In the genomic region with DNA sequence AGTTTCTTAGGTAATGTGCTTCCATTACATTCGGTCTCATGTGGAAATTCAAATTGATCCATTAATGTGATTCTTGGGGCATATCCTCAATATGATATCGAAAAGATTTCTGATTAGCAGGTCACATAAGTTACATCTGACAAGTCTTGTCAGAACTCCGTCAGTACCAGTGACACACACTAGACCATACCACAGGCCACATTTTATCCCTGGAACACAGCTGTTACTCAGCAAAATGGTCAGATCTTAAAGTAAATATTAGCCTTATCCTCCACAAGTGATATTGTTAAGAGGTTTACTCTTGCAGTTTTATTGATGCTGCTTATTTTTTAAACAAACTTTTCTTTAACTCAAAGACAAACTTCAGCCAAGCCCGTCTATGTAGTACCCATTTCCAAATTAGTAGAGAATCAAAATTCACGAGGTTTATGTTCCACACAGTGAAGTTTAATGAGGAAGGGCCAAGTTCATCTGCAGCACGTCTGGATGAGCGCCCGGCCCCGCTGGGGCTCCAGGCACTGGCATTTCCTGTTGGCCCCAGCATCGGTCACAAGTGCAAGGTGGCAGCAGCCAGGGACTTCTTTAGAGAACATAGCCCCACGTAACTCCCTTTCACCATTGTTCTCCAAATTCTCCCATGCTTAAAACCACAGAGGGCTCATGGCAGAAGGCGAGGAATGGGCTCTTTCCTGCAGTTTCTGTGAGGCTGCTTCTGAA, we compare ENCODE assay signal across 12 cellular contexts.
A peak's percentile ranks its signal among the peaks of the same experiment; 100 is the strongest.
DNase-seq lines count a peak whose midpoint lies in the region; ATAC-seq, FAIRE-seq and TF ChIP-seq lines count a peak whose summit lies in the region.
"Had no signal": no experiment of that assay in that cellular context is flagged by ENCODE, and none has a peak within 500 bp of the region (broad histone marks: within the 10 kb centered on the region; RNA-seq: fewer than 3 reads in every experiment).

No MANE protein-coding gene starts in this region.

- H3K9ac ChIP-seq in HepG2 (ENCODE audit: insufficient read depth, low read depth, low read length): no peak overlapping the region

- no peaks in the 10 kb centered on the region for H3K36me3 Mint-ChIP-seq in activated T-helper 17 cell treated with anti-CD3 and anti-CD28 coated beads, Interleukin-2, amount 50 U/mL, for 72 hours (ENCODE audit: low read depth)

- no peak overlapping the region for H3K4me2 ChIP-seq in HepG2 (ENCODE audit: low read depth, low read length)

- H3K27ac ChIP-seq in HepG2 (ENCODE audit: extremely low read length, insufficient read depth, low read length) (no peak overlapping the region), tibial artery (peak overlapping the region; percentile 87 to 91)

- no TSS peak for BruUV-seq in HepG2 (replicated peaks; lab: Mats Ljungman, UMichigan)

- WGBS in HepG2 (ENCODE audit: low lambda C conversion rate): 8% methylated on average over 11 of the region's 12 CpGs

- H3K27ac Mint-ChIP-seq in activated T-helper 17 cell treated with anti-CD3 and anti-CD28 coated beads, Interleukin-2, amount 50 U/mL, for 72 hours: no peak overlapping the region
- H3K27ac Mint-ChIP-seq: activated CD4-positive, alpha-beta T cell treated with anti-CD3 and anti-CD28 coated beads, Interleukin-2, amount 10 ng/mL, durations not matched to agents 24 days and 14 days had no signal

- H3K36me3 ChIP-seq in HepG2 (replicated peaks in 1 of 2; ENCODE audit: control insufficient read depth in 1 of 2, insufficient read depth in 2 of 2, low read length in 2 of 2) (no peaks in the 10 kb centered on the region), tibial artery (no peaks in the 10 kb centered on the region)

- in situ Hi-C loops in HepG2 (cut with HindIII; ENCODE audit: extremely low pct_ligation_motif_present, low pct_unique_long_range_greater_than_20kb): no loop called here

- H3K4me1 Mint-ChIP-seq in activated T-helper 17 cell treated with anti-CD3 and anti-CD28 coated beads, Interleukin-2, amount 50 U/mL, for 72 hours: no peaks in the 10 kb centered on the region

- no peak overlapping the region for H3K4me3 Mint-ChIP-seq in activated T-helper 17 cell treated with anti-CD3 and anti-CD28 coated beads, Interleukin-2, amount 50 U/mL, for 72 hours
- H3K4me3 Mint-ChIP-seq: activated CD4-positive, alpha-beta T cell treated with anti-CD3 and anti-CD28 coated beads, Interleukin-2, amount 10 ng/mL, durations not matched to agents 24 days and 14 days; neural crest cell had no signal

- H4K20me1 ChIP-seq in HepG2 (ENCODE audit: insufficient read depth, low read length): no peaks in the 10 kb centered on the region

- CTCF ChIA-PET in HepG2 (lab: Yijun Ruan, JAX; ENCODE audit: low intra/inter-chr PET ratio, low total read pairs): no interaction called here

- FAIRE-seq in HepG2 (lab: Jason Lieb, UNC) (no peak), GM12891 (lab: Jason Lieb, UNC) (no peak)
- FAIRE-seq: astrocyte, frontal cortex had no signal

- 0 out of 3 replicates have a peak, but pooled peaks have one; percentile 20 for ATAC-seq in HepG2
- ATAC-seq in activated T-helper 17 cell treated with anti-CD3 and anti-CD28 coated beads, Interleukin-2, amount 50 U/mL, for 72 hours (replicated peaks): no peak
- ATAC-seq in HG02798 (IDR thresholded peaks at IDR 0.05; ENCODE audit: poor library complexity, unreplicated experiment): no peak
- no peak for ATAC-seq in HG03460 (IDR thresholded peaks at IDR 0.05; ENCODE audit: unreplicated experiment)

- H3K9me3 Mint-ChIP-seq in activated T-helper 17 cell treated with anti-CD3 and anti-CD28 coated beads, Interleukin-2, amount 50 U/mL, for 72 hours: no peaks in the 10 kb centered on the region
- H3K9me3 Mint-ChIP-seq: activated CD4-positive, alpha-beta T cell treated with anti-CD3 and anti-CD28 coated beads, Interleukin-2, amount 10 ng/mL, durations not matched to agents 24 days and 14 days; neural crest cell had no signal

- H2AFZ ChIP-seq in HepG2 (ENCODE audit: low read length): no peak overlapping the region

- peak; percentile 63 for DNase-seq in M059J (ENCODE audit: low read depth)
- DNase-seq in cerebellum (ENCODE audit: low spot score): peak; percentile 6
- no peak for DNase-seq in HepG2 (ENCODE audit: low spot score)
- DNase-seq in tibial artery: peak; percentile 80 to 96
- no peak for DNase-seq in GM12891 (ENCODE audit: insufficient read length, low spot score)
- DNase-seq: activated CD4-positive, alpha-beta T cell treated with anti-CD3 and anti-CD28 coated beads, Interleukin-2, amount 10 ng/mL, durations not matched to agents 24 days and 14 days had no signal

- no peak overlapping the region for H3K4me3 ChIP-seq in HepG2 (replicated peaks in 1 of 3; ENCODE audit: insufficient read depth in 1 of 3, low read depth in 2 of 3, low read length in 3 of 3)
- H3K4me3 ChIP-seq in tibial artery: no peak overlapping the region

- TF ChIP-seq POLR2A in HepG2 (IDR thresholded peaks at IDR 0.05; ENCODE audit: insufficient read depth in 1 of 2, low read depth in 2 of 2, low read length in 2 of 2): no peak
- no peak for TF ChIP-seq POLR2A in GM12891 (IDR thresholded peaks at IDR 0.05; ENCODE audit: low read depth, low read length)

- no peak for TF ChIP-seq RAD21 in HepG2 (CRISPR knock-in tag; IDR thresholded peaks at IDR 0.05)

- H3K9me3 ChIP-seq in HepG2 (ENCODE audit: low read length): no peaks in the 10 kb centered on the region
- no peaks in the 10 kb centered on the region for H3K9me3 ChIP-seq in tibial artery

- TF ChIP-seq CTCF in HepG2 (CRISPR knock-in tag; IDR thresholded peaks at IDR 0.05) (no peak), tibial artery (IDR thresholded peaks at IDR 0.05) (peak in 1 of 2 experiments; percentile 4)

- intact Hi-C loops in HepG2 (cut with micrococcal nuclease; ENCODE audit: unreplicated experiment): no loop called here
- intact Hi-C loops in tibial artery (cut with DNase I; ENCODE audit: low total_unique reads): no loop called here

- no peaks in the 10 kb centered on the region for H3K79me2 ChIP-seq in HepG2 (ENCODE audit: insufficient read depth, low read length)

- POLR2A ChIA-PET in HepG2 (lab: Yijun Ruan, JAX): no interaction called here

- no peak for TF ChIP-seq EP300 in HepG2 (IDR thresholded peaks at IDR 0.05; ENCODE audit: low read depth in 2 of 2, low read length in 2 of 2)
- no peak for TF ChIP-seq EP300 in HepG2 (CRISPR knock-in tag; IDR thresholded peaks at IDR 0.05; ENCODE audit: borderline replicate concordance)

- peaks cover 8% of the 10 kb centered on the region for H3K27me3 Mint-ChIP-seq in activated T-helper 17 cell treated with anti-CD3 and anti-CD28 coated beads, Interleukin-2, amount 50 U/mL, for 72 hours
- H3K27me3 Mint-ChIP-seq: activated CD4-positive, alpha-beta T cell treated with anti-CD3 and anti-CD28 coated beads, Interleukin-2, amount 10 ng/mL, durations not matched to agents 24 days and 14 days had no signal

- 0 out of 2 replicates have a peak, but pooled peaks cover 8% of the 10 kb centered on the region for H3K4me1 ChIP-seq in HepG2 (ENCODE audit: insufficient read depth, low read length)
- peaks cover 4 to 64% (median 55%) of the 10 kb centered on the region in 4 donors for H3K4me1 ChIP-seq in tibial artery

- H3K27me3 ChIP-seq in HepG2 (ENCODE audit: control insufficient read depth in 1 of 2, insufficient read depth in 2 of 2, low read length in 2 of 2) (peaks cover 9 to 60% of the 10 kb centered on the region in 2 experiments; a peak in 4 of 5 replicates), tibial artery (no peaks in the 10 kb centered on the region)

TF ChIP-seq in HepG2, 621 proteins besides CTCF, POLR2A, EP300 and RAD21:
- no peak for TF ChIP-seq ZNF720 (CRISPR knock-in tag; IDR thresholded peaks at IDR 0.05)
- TF ChIP-seq AGO2 (optimal IDR thresholded peaks at IDR 0.05; ENCODE audit: low read depth, low read length): no peak
- TF ChIP-seq ZNF496 (CRISPR knock-in tag; IDR thresholded peaks at IDR 0.05; ENCODE audit: insufficient replicate concordance): no peak
- TF ChIP-seq MTA1 (CRISPR knock-in tag; IDR thresholded peaks at IDR 0.05; ENCODE audit: borderline replicate concordance): no peak
- TF ChIP-seq RARA (CRISPR knock-in tag; IDR thresholded peaks at IDR 0.05): 0 out of 2 replicates have a peak, but pooled peaks have one; percentile 11
- TF ChIP-seq ZNF607 (CRISPR knock-in tag; IDR thresholded peaks at IDR 0.05; ENCODE audit: borderline replicate concordance): no peak

TF ChIP-seq in GM12891, 5 proteins besides CTCF, POLR2A, EP300 and RAD21:
- TF ChIP-seq POU2F2 (IDR thresholded peaks at IDR 0.05; ENCODE audit: low read depth, low read length): no peak
- no peak for TF ChIP-seq PAX5 (IDR thresholded peaks at IDR 0.05; ENCODE audit: insufficient read depth, low read length, severe bottlenecking)
- no peak for TF ChIP-seq TAF1 (IDR thresholded peaks at IDR 0.05; ENCODE audit: low read depth, low read length)

Comparison
In these comparisons a context has a peak if more than half of its experiments do, and no peak if none do; other contexts are left out.
1. DNase-seq: peak in M059J (single experiment), cerebellum (single experiment) and tibial artery (2 of 2); none in HepG2 (single experiment) and GM12891 (single experiment).